In the genomic region with DNA sequence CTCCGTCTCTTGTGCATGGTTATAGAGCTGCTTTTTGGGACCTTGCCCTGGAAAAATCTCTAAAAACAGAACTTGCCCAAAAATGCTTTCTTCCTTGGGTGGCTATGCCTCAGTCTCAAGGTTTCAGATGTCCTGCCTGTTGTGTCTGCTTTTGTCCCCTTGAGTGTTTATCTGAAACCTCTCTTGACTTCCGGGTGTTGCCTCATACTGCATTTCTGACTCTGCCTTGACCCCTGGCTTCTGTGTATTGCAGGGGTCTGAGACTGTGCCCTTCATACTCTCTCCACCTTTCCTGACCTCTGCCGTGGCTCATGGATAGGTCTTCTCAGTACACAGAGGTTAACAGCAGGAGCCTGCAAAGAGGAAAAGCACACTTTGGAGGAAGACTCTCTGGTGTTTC, we compare ENCODE assay signal across 20 cellular contexts.
DNase-seq lines count a peak whose midpoint lies in the region; FAIRE-seq and TF ChIP-seq lines count a peak whose summit lies in the region.
"Had no signal": no experiment of that assay in that cellular context is flagged by ENCODE, and none has a peak within 500 bp of the region (broad histone marks: within the 10 kb centered on the region; RNA-seq: fewer than 3 reads in every experiment).

No MANE protein-coding gene starts in this region.

- H3K79me2 ChIP-seq in hepatocyte = no peaks in the 10 kb centered on the region

- H3K9me3 ChIP-seq in hepatocyte (ENCODE audit: low read depth) (no peaks in the 10 kb centered on the region), small intestine (ENCODE audit: control insufficient read depth, low read depth) (no peaks in the 10 kb centered on the region)
- H3K9me3 ChIP-seq: BE2C, HAP-1 had no signal

- FAIRE-seq in small intestine (lab: Jason Lieb, UNC) = no peak
- FAIRE-seq: A204.1, D721Med, GM12878, H1 had no signal

- 64% methylated on average over 3 of the region's 3 CpGs for WGBS in hepatocyte (ENCODE audit: low lambda C conversion rate, missing lambda C conversion rate)
- WGBS in small intestine, 3 donors = 50 to 61% (median 53%) methylated on average over 3 of the region's 3 CpGs

- TF ChIP-seq CTCF in hepatocyte (IDR thresholded peaks at IDR 0.05; ENCODE audit: poor library complexity) = no peak

- no peaks in the 10 kb centered on the region for H4K20me1 ChIP-seq in hepatocyte (ENCODE audit: insufficient read depth, poor library complexity, severe bottlenecking)

- no peaks in the 10 kb centered on the region for H3K9me2 ChIP-seq in hepatocyte (replicated peaks; ENCODE audit: insufficient read depth)

- DNase-seq in DMS53 (lab: John Stamatoyannopoulos, UW) (peak; percentile 80), HuH-7.5 (ENCODE audit: low spot score) (peak; percentile 17), hepatocyte (ENCODE audit: low spot score) (no peak), small intestine (peak; percentile 36), midbrain (lab: John Stamatoyannopoulos, UW) (no peak), SK-N-DZ (ENCODE audit: low spot score) (no peak)
- no peak for DNase-seq in activated T-cell treated with anti-CD3 and anti-CD28 coated beads, Interleukin-2, amount 50 U/mL, for 48 hours
- DNase-seq: ACHN; BE2C; C1 segment of cervical spinal cord; CD4-positive, CD25-positive, alpha-beta regulatory T cell; CD8-positive, alpha-beta memory T cell; COR-L47; DMS79 treated with DMSO at 0.1 percent for 48 hours; KBM-7 had no signal

- peaks cover 10% of the 10 kb centered on the region for H3K4me1 ChIP-seq in hepatocyte (ENCODE audit: insufficient read depth)
- no peaks in the 10 kb centered on the region for H3K4me1 ChIP-seq in small intestine (ENCODE audit: control insufficient read depth in 2 of 2, insufficient read depth in 1 of 2, low read depth in 1 of 2, low read length in 1 of 2)
- H3K4me1 ChIP-seq: BE2C, HAP-1 had no signal

- H3K27me3 ChIP-seq in hepatocyte (no peaks in the 10 kb centered on the region), small intestine (ENCODE audit: control insufficient read depth in 2 of 2, insufficient read depth in 2 of 2, low read length in 2 of 2) (no peaks in the 10 kb centered on the region)
- H3K27me3 ChIP-seq: BE2C had no signal

- H3K4me3 ChIP-seq in hepatocyte (no peak overlapping the region), small intestine (ENCODE audit: low read depth in 1 of 2, low read length in 2 of 2) (no peak overlapping the region)
- H3K4me3 ChIP-seq: GM12878, HAP-1 had no signal

- no peak overlapping the region for H3K4me2 ChIP-seq in hepatocyte

- H3K36me3 ChIP-seq in hepatocyte (replicated peaks; ENCODE audit: insufficient read depth, low read depth) (no peaks in the 10 kb centered on the region), small intestine (ENCODE audit: control insufficient read depth in 2 of 2, insufficient read depth in 2 of 2, low read length in 2 of 2) (no peaks in the 10 kb centered on the region)
- H3K36me3 ChIP-seq: BE2C, HAP-1 had no signal

- peak overlapping the region; percentile 75 for H3K27ac ChIP-seq in hepatocyte
- no peak overlapping the region for H3K27ac ChIP-seq in small intestine (ENCODE audit: low read depth in 1 of 2, low read length in 1 of 2)

- H2AFZ ChIP-seq in hepatocyte = no peak overlapping the region

Comparison
In these comparisons a context has a peak if more than half of its experiments do, and no peak if none do; other contexts are left out.
1. DNase-seq: peak in DMS53 (single experiment), HuH-7.5 (single experiment) and small intestine (single experiment); none in hepatocyte (single experiment), activated T-cell treated with anti-CD3 and anti-CD28 coated beads, Interleukin-2, amount 50 U/mL, for 48 hours (0 of 2), midbrain (single experiment) and SK-N-DZ (single experiment).